7 cellular contexts compared by ENCODE assay signal in the genomic region with DNA sequence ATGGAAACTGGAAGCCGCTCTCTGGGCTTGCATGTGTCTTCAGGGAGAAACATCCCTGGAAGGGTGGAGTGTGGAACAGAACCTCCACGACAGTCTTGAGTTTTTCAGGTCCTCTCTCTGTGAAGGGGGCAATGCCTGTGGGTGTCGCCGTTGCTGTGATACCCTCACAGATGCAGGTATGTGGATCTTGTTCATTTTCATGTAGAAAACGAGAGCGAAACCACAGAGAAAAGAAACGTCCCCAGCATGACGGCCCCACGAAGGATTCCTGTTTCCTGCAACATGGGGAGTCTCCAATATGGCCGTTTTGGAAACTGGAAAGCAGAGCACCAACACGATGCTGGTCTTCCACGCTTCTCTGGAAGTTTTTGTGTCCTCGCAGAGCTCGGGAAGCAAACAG.
"Had no signal": no experiment of that assay in that cellular context is flagged by ENCODE, and none has a peak within 500 bp of the region (broad histone marks: within the 10 kb centered on the region; RNA-seq: fewer than 3 reads in every experiment).

No MANE protein-coding gene starts in this region.

- H3K4me1 ChIP-seq: HAP-1 had no signal

- H2AFZ ChIP-seq: GM23248 had no signal

- H3K9ac ChIP-seq: GM23248 had no signal

- H3K4me3 ChIP-seq: GM23248, HAP-1 had no signal

- FAIRE-seq: HepG2 had no signal

- H3K27ac ChIP-seq: GM23248, HL-60 had no signal

- ATAC-seq: HCT116 had no signal

- H3K36me3 ChIP-seq: HAP-1 had no signal

- DNase-seq: GM23248, GOT3, HFFc6 had no signal
